In genomic region chr16:11133344-11133921, GRCh38 we compare ENCODE assay signal across 8 cellular contexts.
A peak's percentile ranks its signal among the peaks of the same experiment; 100 is the strongest.
DNase-seq lines count a peak whose midpoint lies in the region; ATAC-seq and TF ChIP-seq lines count a peak whose summit lies in the region.
"Had no signal": no experiment of that assay in that cellular context is flagged by ENCODE, and none has a peak within 500 bp of the region (broad histone marks: within the 10 kb centered on the region; RNA-seq: fewer than 3 reads in every experiment).

No MANE protein-coding gene starts in this region.

- peaks cover 24 to 66% of the 10 kb centered on the region in 2 donors for H3K4me1 ChIP-seq in thoracic aorta (ENCODE audit: control insufficient read depth in 1 of 2, low read depth in 2 of 2)

- H3K9me3 Mint-ChIP-seq in brain, result peaks cover 0 to 3% (median 0%) of the 10 kb centered on the region in 5 experiments

- peak overlapping the region; percentile 39 to 76 for H3K27ac ChIP-seq in thoracic aorta

- peak overlapping the region; percentile 11 to 76 (median 43) for H3K27ac Mint-ChIP-seq in brain
- H3K27ac Mint-ChIP-seq: naive B cell had no signal

- no peak overlapping the region for H3K4me3 ChIP-seq in kidney epithelial cell (ENCODE audit: low read depth, low read length)
- H3K4me3 ChIP-seq in thoracic aorta, result peak overlapping the region; percentile 4

- H3K4me1 Mint-ChIP-seq in brain, result peaks cover 78% of the 10 kb centered on the region

- no peaks in the 10 kb centered on the region for H3K27me3 ChIP-seq in kidney epithelial cell (ENCODE audit: control insufficient read depth, insufficient read depth, low read length)
- no peaks in the 10 kb centered on the region for H3K27me3 ChIP-seq in thoracic aorta (replicated peaks; ENCODE audit: insufficient read depth)

- DNase-seq in LHCN-M2 (ENCODE audit: low read depth) (peak; percentile 96), kidney epithelial cell (ENCODE audit: low read depth) (peak; percentile 91), thoracic aorta (ENCODE audit: low spot score) (peak; percentile 54)
- no peak for DNase-seq in stimulated activated CD4-positive, alpha-beta T cell treated with anti-CD3 and anti-CD28 coated beads, Interleukin-15, amount 100 ng/mL, for 24 hours
- DNase-seq: naive B cell had no signal

- ATAC-seq in thoracic aorta (ENCODE audit: insufficient number of reproducible peaks, low FRiP score, low read depth) (peak; percentile 75), GM18861 (IDR thresholded peaks at IDR 0.05; ENCODE audit: unreplicated experiment) (no peak), HG03175 (IDR thresholded peaks at IDR 0.05; ENCODE audit: unreplicated experiment) (no peak)

- peak overlapping the region in 2 of 5 experiments; percentile 18 to 51 for H3K4me3 Mint-ChIP-seq in brain

- no peaks in the 10 kb centered on the region for H3K36me3 ChIP-seq in kidney epithelial cell (ENCODE audit: control insufficient read depth, insufficient read depth, low read length)
- H3K36me3 ChIP-seq in thoracic aorta, result no peaks in the 10 kb centered on the region

- peaks cover 31% of the 10 kb centered on the region for H3K36me3 Mint-ChIP-seq in brain

- no peaks in the 10 kb centered on the region for H3K27me3 Mint-ChIP-seq in brain
- H3K27me3 Mint-ChIP-seq: naive B cell had no signal

- H3K9me3 ChIP-seq in thoracic aorta, result no peaks in the 10 kb centered on the region

- TF ChIP-seq CTCF in brain (conservative IDR thresholded peaks at IDR 0.05) (no peak), kidney epithelial cell (IDR thresholded peaks at IDR 0.05; ENCODE audit: insufficient read depth, low read length, poor library complexity, severe bottlenecking) (no peak), thoracic aorta (IDR thresholded peaks at IDR 0.05) (no peak)
